ENCODE assay signal across 17 cellular contexts in genomic region chr3:177609613-177610012, GRCh38.
DNase-seq lines count a peak whose midpoint lies in the region; ATAC-seq and TF ChIP-seq lines count a peak whose summit lies in the region.
"Had no signal": no experiment of that assay in that cellular context is flagged by ENCODE, and none has a peak within 500 bp of the region (broad histone marks: within the 10 kb centered on the region; RNA-seq: fewer than 3 reads in every experiment).

No MANE protein-coding gene starts in this region.

- no peaks in the 10 kb centered on the region for H3K9me3 ChIP-seq in H9 (ENCODE audit: control insufficient read depth, low read depth, low read length)
- no peaks in the 10 kb centered on the region for H3K9me3 ChIP-seq in liver (ENCODE audit: control insufficient read depth in 4 of 4, low read length in 3 of 4)
- H3K9me3 ChIP-seq: BE2C had no signal

- no peak overlapping the region for H3K23ac ChIP-seq in H9 (ENCODE audit: insufficient read length, low read depth, low read length)

- H3K36me3 Mint-ChIP-seq in H9 (ENCODE audit: insufficient read depth in 1 of 3, low read depth in 3 of 3) (peaks cover 0 to 9% (median 4%) of the 10 kb centered on the region in 3 experiments; a peak in 4 of 7 replicates), WTC11 (peaks cover 15% of the 10 kb centered on the region), progenitor cell of endocrine pancreas (ENCODE audit: insufficient read depth) (no peaks in the 10 kb centered on the region)
- H3K36me3 Mint-ChIP-seq: CD4-positive, alpha-beta memory T cell had no signal

- H2BK20ac ChIP-seq in H9 (ENCODE audit: low read depth, low read length, poor library complexity, severe bottlenecking): peak overlapping the region; percentile 97

- H3K4me3 Mint-ChIP-seq in H9 (no peak overlapping the region; a peak in 1 of 5 replicates), WTC11 (no peak overlapping the region), progenitor cell of endocrine pancreas (ENCODE audit: low read depth) (no peak overlapping the region)
- H3K4me3 Mint-ChIP-seq: CD4-positive, alpha-beta memory T cell had no signal

- no peak overlapping the region for H3K4me2 ChIP-seq in H9 (ENCODE audit: insufficient read depth, insufficient read length, low read length)

- no peaks in the 10 kb centered on the region for H3K79me1 ChIP-seq in H9 (ENCODE audit: insufficient read depth, low read depth, low read length, poor library complexity, severe bottlenecking)

- no peaks in the 10 kb centered on the region for H3K23me2 ChIP-seq in H9 (ENCODE audit: insufficient read length, low read depth, low read length, poor library complexity, severe bottlenecking)

- no peak overlapping the region for H4K5ac ChIP-seq in H9 (ENCODE audit: insufficient read length, low read depth, low read length)

- H3K27ac ChIP-seq in H9 (ENCODE audit: insufficient read length, low read depth, low read length) (no peak overlapping the region), liver (ENCODE audit: low read depth in 1 of 2, low read length in 2 of 2) (no peak overlapping the region)
- H3K27ac ChIP-seq: C4-2B had no signal

- no peaks in the 10 kb centered on the region for H3K36me3 ChIP-seq in liver (ENCODE audit: control insufficient read depth in 4 of 4, insufficient read depth in 3 of 4, low read depth in 1 of 4, low read length in 3 of 4)
- H3K36me3 ChIP-seq: BE2C had no signal

- H3K9me3 Mint-ChIP-seq in H9 (peaks cover 7 to 9% of the 10 kb centered on the region in 2 experiments), WTC11 (peaks cover 17% of the 10 kb centered on the region), progenitor cell of endocrine pancreas (ENCODE audit: low read depth) (peaks cover 3% of the 10 kb centered on the region)

- H4K91ac ChIP-seq in H9 (ENCODE audit: insufficient read length, low read depth, low read length): no peak overlapping the region

- no peak overlapping the region for H3K56ac ChIP-seq in H9 (ENCODE audit: insufficient read length, low read depth, low read length)

- no peaks in the 10 kb centered on the region for H3K79me2 ChIP-seq in H9 (ENCODE audit: insufficient read depth, low read length)

- no peak overlapping the region for H3T11ph ChIP-seq in H9 (ENCODE audit: low read length)

- H2AFZ ChIP-seq in H9 (ENCODE audit: low read length): no peak overlapping the region

- CTCF ChIA-PET in WTC11 (lab: Charles Lee): no interaction called here

- POLR2A ChIA-PET in WTC11 (lab: Charles Lee): no interaction called here

- H4K20me1 ChIP-seq in H9 (ENCODE audit: control insufficient read depth, insufficient read depth, insufficient read length): no peaks in the 10 kb centered on the region

- no peak for TF ChIP-seq RAD21 in liver (IDR thresholded peaks at IDR 0.05)

- no peak overlapping the region for H3K4me3 ChIP-seq in liver (ENCODE audit: low read depth in 1 of 3, low read length in 3 of 3)

- H3K27me3 ChIP-seq in H9 (ENCODE audit: insufficient read depth, low read length) (no peaks in the 10 kb centered on the region), liver (ENCODE audit: control insufficient read depth in 4 of 4, insufficient read depth in 4 of 4, low read length in 3 of 4) (no peaks in the 10 kb centered on the region)
- H3K27me3 ChIP-seq: BE2C had no signal

- no peak for ATAC-seq in WTC11
- no peak for ATAC-seq in GM19023 (IDR thresholded peaks at IDR 0.05; ENCODE audit: unreplicated experiment)
- ATAC-seq in GM21786 (IDR thresholded peaks at IDR 0.05; ENCODE audit: unreplicated experiment): no peak
- ATAC-seq: HCT116 had no signal

- peak overlapping the region; percentile 81 for H2BK120ac ChIP-seq in H9 (ENCODE audit: low read depth, low read length, poor library complexity, severe bottlenecking)

- peak overlapping the region; percentile 71 to 97 (median 97); a peak in 6 of 7 replicates for H3K27ac Mint-ChIP-seq in H9
- H3K27ac Mint-ChIP-seq in WTC11: peak overlapping the region; percentile 95
- H3K27ac Mint-ChIP-seq in progenitor cell of endocrine pancreas: peak overlapping the region; percentile 42
- H3K27ac Mint-ChIP-seq: CD4-positive, alpha-beta memory T cell had no signal

- H2BK5ac ChIP-seq in H9 (ENCODE audit: insufficient read length, low read length): no peak overlapping the region

- H4K8ac ChIP-seq in H9 (replicated peaks; ENCODE audit: insufficient read length, low read depth, low read length): no peak overlapping the region

- no peak overlapping the region for H3K9ac ChIP-seq in H9 (ENCODE audit: extremely low read depth, insufficient read length, low read length)
- H3K9ac ChIP-seq in liver (ENCODE audit: low read depth in 1 of 2, low read length in 2 of 2): no peak overlapping the region

- H2AK5ac ChIP-seq in H9 (ENCODE audit: insufficient read length, low read length): peak overlapping the region; percentile 85

- H3K4me1 ChIP-seq in H9 (ENCODE audit: insufficient read depth, low read length): peaks cover 11% of the 10 kb centered on the region
- peaks cover 14 to 28% (median 25%) of the 10 kb centered on the region in 4 donors for H3K4me1 ChIP-seq in liver (ENCODE audit: control insufficient read depth in 4 of 4, insufficient read depth in 4 of 4, low read length in 3 of 4)

- TF ChIP-seq CTCF in H9 (conservative IDR thresholded peaks at IDR 0.05) (no peak), WTC11 (IDR thresholded peaks at IDR 0.05) (no peak), liver (IDR thresholded peaks at IDR 0.05; ENCODE audit: low read depth, low read length, missing input control) (no peak), progenitor cell of endocrine pancreas (IDR thresholded peaks at IDR 0.05; ENCODE audit: unreplicated experiment) (no peak)

- H3K4me1 Mint-ChIP-seq in H9 (peaks cover 40 to 51% of the 10 kb centered on the region in 2 experiments), WTC11 (peaks cover 67% of the 10 kb centered on the region), progenitor cell of endocrine pancreas (ENCODE audit: low read depth) (peaks cover 49% of the 10 kb centered on the region)

- no peak overlapping the region for H3K18ac ChIP-seq in H9 (ENCODE audit: insufficient read length, low read depth, low read length)

- H3K4ac ChIP-seq in H9 (ENCODE audit: low read depth, low read length): peak overlapping the region; percentile 31; the same call in 1 of the 2 replicates

- DNase-seq in H9: no peak
- DNase-seq in WTC11 (ENCODE audit: low spot score): no peak
- DNase-seq in progenitor cell of endocrine pancreas (ENCODE audit: low spot score, unreplicated experiment): no peak
- no peak for DNase-seq in Ammon's horn (ENCODE audit: low spot score)
- no peak for DNase-seq in occipital lobe (lab: John Stamatoyannopoulos, UW)
- DNase-seq: ACHN; BE2C; CD4-positive, alpha-beta memory T cell; DMS153; DMS79 treated with DMSO at 0.1 percent for 48 hours; EL; KBM-7 had no signal

- H3K27me3 Mint-ChIP-seq in H9 (ENCODE audit: low read depth): no peaks in the 10 kb centered on the region
- no peaks in the 10 kb centered on the region; the same call in 1 of the 2 replicates for H3K27me3 Mint-ChIP-seq in WTC11 (ENCODE audit: low read depth)
- no peaks in the 10 kb centered on the region for H3K27me3 Mint-ChIP-seq in progenitor cell of endocrine pancreas
- H3K27me3 Mint-ChIP-seq: CD4-positive, alpha-beta memory T cell had no signal

- H2BK15ac ChIP-seq in H9 (ENCODE audit: low read depth, low read length): no peak overlapping the region

- peak overlapping the region; percentile 28 for H2BK12ac ChIP-seq in H9 (ENCODE audit: insufficient read length, low read depth, low read length)

- H3K14ac ChIP-seq in H9 (ENCODE audit: insufficient read depth, low read length): no peak overlapping the region

TF ChIP-seq in WTC11, 78 proteins besides CTCF, POLR2A, EP300 and RAD21 (continues in another document):
- TF ChIP-seq, protein P1, sequence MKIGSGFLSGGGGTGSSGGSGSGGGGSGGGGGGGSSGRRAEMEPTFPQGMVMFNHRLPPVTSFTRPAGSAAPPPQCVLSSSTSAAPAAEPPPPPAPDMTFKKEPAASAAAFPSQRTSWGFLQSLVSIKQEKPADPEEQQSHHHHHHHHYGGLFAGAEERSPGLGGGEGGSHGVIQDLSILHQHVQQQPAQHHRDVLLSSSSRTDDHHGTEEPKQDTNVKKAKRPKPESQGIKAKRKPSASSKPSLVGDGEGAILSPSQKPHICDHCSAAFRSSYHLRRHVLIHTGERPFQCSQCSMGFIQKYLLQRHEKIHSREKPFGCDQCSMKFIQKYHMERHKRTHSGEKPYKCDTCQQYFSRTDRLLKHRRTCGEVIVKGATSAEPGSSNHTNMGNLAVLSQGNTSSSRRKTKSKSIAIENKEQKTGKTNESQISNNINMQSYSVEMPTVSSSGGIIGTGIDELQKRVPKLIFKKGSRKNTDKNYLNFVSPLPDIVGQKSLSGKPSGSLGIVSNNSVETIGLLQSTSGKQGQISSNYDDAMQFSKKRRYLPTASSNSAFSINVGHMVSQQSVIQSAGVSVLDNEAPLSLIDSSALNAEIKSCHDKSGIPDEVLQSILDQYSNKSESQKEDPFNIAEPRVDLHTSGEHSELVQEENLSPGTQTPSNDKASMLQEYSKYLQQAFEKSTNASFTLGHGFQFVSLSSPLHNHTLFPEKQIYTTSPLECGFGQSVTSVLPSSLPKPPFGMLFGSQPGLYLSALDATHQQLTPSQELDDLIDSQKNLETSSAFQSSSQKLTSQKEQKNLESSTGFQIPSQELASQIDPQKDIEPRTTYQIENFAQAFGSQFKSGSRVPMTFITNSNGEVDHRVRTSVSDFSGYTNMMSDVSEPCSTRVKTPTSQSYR (CRISPR knock-in tag; IDR thresholded peaks at IDR 0.05): no peak
- no peak for TF ChIP-seq ZNF416 (CRISPR knock-in tag; IDR thresholded peaks at IDR 0.05)

TF ChIP-seq in liver, 16 proteins besides CTCF, POLR2A, EP300 and RAD21:
- TF ChIP-seq RXRA (IDR thresholded peaks at IDR 0.05): peak in 1 of 2 donors; percentile 28
- TF ChIP-seq GABPA (IDR thresholded peaks at IDR 0.05 in 1 of 2, conservative IDR thresholded peaks at IDR 0.05 in 1 of 2): no peak
- peak; percentile 29 to 38 for TF ChIP-seq HNF4A (conservative IDR thresholded peaks at IDR 0.05)

Comparison
In these comparisons a context has a peak if more than half of its experiments do, and no peak if none do; other contexts are left out.
1. H3K27ac Mint-ChIP-seq: peak in every context shown above with its lines; median percentile 97 in H9; 95 in WTC11; 42 in progenitor cell of endocrine pancreas.